In genomic region chr2:73233154-73233931, GRCh38 we compare ENCODE assay signal across 1 cellular context.
TF ChIP-seq lines count a peak whose summit lies in the region.

Gene PRADC1, minus strand, starts transcription at chr2:73233239. Its CDS starts 79 bp downstream, at chr2:73233160.

TF ChIP-seq in HepG2, 621 proteins besides CTCF, POLR2A, EP300 and RAD21 (continued from another document and continues in another):
- TF ChIP-seq HOMEZ (CRISPR knock-in tag; IDR thresholded peaks at IDR 0.05; ENCODE audit: low read depth) = peak; percentile 50; the same call in 1 of the 2 replicates
- peak; percentile 66 for TF ChIP-seq MEIS2 (CRISPR knock-in tag; IDR thresholded peaks at IDR 0.05)
- peak; percentile 96 for TF ChIP-seq ZNF772 (CRISPR knock-in tag; IDR thresholded peaks at IDR 0.05)
- TF ChIP-seq FUBP1 (CRISPR knock-in tag; IDR thresholded peaks at IDR 0.05; ENCODE audit: borderline replicate concordance) = 0 out of 2 replicates have a peak, but pooled peaks have one; percentile 10
- peak; percentile 59; the same call in 1 of the 2 replicates for TF ChIP-seq ZNF160 (CRISPR knock-in tag; IDR thresholded peaks at IDR 0.05)
- TF ChIP-seq ZNF292 (CRISPR knock-in tag; IDR thresholded peaks at IDR 0.05; ENCODE audit: borderline replicate concordance, low read depth) = no peak
- no peak for TF ChIP-seq NCOA1 (CRISPR knock-in tag; IDR thresholded peaks at IDR 0.05)
- peak; percentile 15; the same call in 1 of the 2 replicates for TF ChIP-seq TARDBP (CRISPR knock-in tag; IDR thresholded peaks at IDR 0.05)
- peak; percentile 56 for TF ChIP-seq ZFX (CRISPR knock-in tag; IDR thresholded peaks at IDR 0.05; ENCODE audit: low read depth)
- peak; percentile 97 for TF ChIP-seq NFYB (CRISPR knock-in tag; IDR thresholded peaks at IDR 0.05)
- no peak; the same call in 1 of the 2 replicates for TF ChIP-seq SMAD3 (CRISPR knock-in tag; IDR thresholded peaks at IDR 0.05)
- TF ChIP-seq SALL1 (CRISPR knock-in tag; IDR thresholded peaks at IDR 0.05) = peak; percentile 60
- TF ChIP-seq SIX1 (CRISPR knock-in tag; IDR thresholded peaks at IDR 0.05; ENCODE audit: borderline replicate concordance) = no peak
- peak; percentile 72 for TF ChIP-seq ZNF781 (CRISPR knock-in tag; IDR thresholded peaks at IDR 0.05; ENCODE audit: borderline replicate concordance, not compliant biosample characterization)
- TF ChIP-seq PHF5A (CRISPR knock-in tag; IDR thresholded peaks at IDR 0.05; ENCODE audit: low read depth, unreplicated experiment) = peak; percentile 48
- no peak for TF ChIP-seq TEF (CRISPR knock-in tag; IDR thresholded peaks at IDR 0.05)
- peak; percentile 87 for TF ChIP-seq ZNF574 (CRISPR knock-in tag; IDR thresholded peaks at IDR 0.05)
- peak; percentile 30 for TF ChIP-seq SKI (IDR thresholded peaks at IDR 0.05; ENCODE audit: partially characterized antibody)
- no peak for TF ChIP-seq KDM5A (IDR thresholded peaks at IDR 0.05; ENCODE audit: borderline replicate concordance, low read length)
- TF ChIP-seq GMEB2 (CRISPR knock-in tag; IDR thresholded peaks at IDR 0.05; ENCODE audit: low read depth) = no peak
- no peak; the same call in 1 of the 2 replicates for TF ChIP-seq ZBTB38 (CRISPR knock-in tag; IDR thresholded peaks at IDR 0.05)
- TF ChIP-seq MIER3 (CRISPR knock-in tag; IDR thresholded peaks at IDR 0.05; ENCODE audit: borderline replicate concordance) = peak; percentile 56; the same call in 1 of the 2 replicates
- TF ChIP-seq MEF2D (CRISPR knock-in tag; IDR thresholded peaks at IDR 0.05) = no peak; the same call in 1 of the 2 replicates
- TF ChIP-seq ZFP41 (CRISPR knock-in tag; IDR thresholded peaks at IDR 0.05; ENCODE audit: borderline replicate concordance) = 0 out of 2 replicates have a peak, but pooled peaks have one; percentile 13
- TF ChIP-seq ZC3H13 (CRISPR knock-in tag; IDR thresholded peaks at IDR 0.05) = peak; percentile 69; the same call in 1 of the 2 replicates
- peak; percentile 47 for TF ChIP-seq ZNF770 (CRISPR knock-in tag; IDR thresholded peaks at IDR 0.05)
- TF ChIP-seq ATF5 (CRISPR knock-in tag; IDR thresholded peaks at IDR 0.05; ENCODE audit: low read depth) = peak; percentile 44; the same call in 1 of the 2 replicates
- peak; percentile 89 for TF ChIP-seq DRAP1 (CRISPR knock-in tag; IDR thresholded peaks at IDR 0.05)
- no peak for TF ChIP-seq ZNF703 (CRISPR knock-in tag; IDR thresholded peaks at IDR 0.05; ENCODE audit: borderline replicate concordance)
- TF ChIP-seq ZNF747 (CRISPR knock-in tag; IDR thresholded peaks at IDR 0.05; ENCODE audit: borderline replicate concordance) = peak; percentile 83
- no peak for TF ChIP-seq SMYD3 (CRISPR knock-in tag; IDR thresholded peaks at IDR 0.05)
- peak; percentile 96 for TF ChIP-seq ZNF790 (CRISPR knock-in tag; IDR thresholded peaks at IDR 0.05; ENCODE audit: borderline replicate concordance)
- peak; percentile 81; the same call in 1 of the 2 replicates for TF ChIP-seq ZBTB49 (CRISPR knock-in tag; IDR thresholded peaks at IDR 0.05; ENCODE audit: borderline replicate concordance)
- 0 out of 2 replicates have a peak, but pooled peaks have one; percentile 34 for TF ChIP-seq NFKBIZ (CRISPR knock-in tag; IDR thresholded peaks at IDR 0.05)
- no peak for TF ChIP-seq SKIL (CRISPR knock-in tag; IDR thresholded peaks at IDR 0.05; ENCODE audit: borderline replicate concordance)
- TF ChIP-seq ZHX1 (CRISPR knock-in tag; IDR thresholded peaks at IDR 0.05; ENCODE audit: low read depth) = peak; percentile 87
- TF ChIP-seq STAT5B (CRISPR knock-in tag; IDR thresholded peaks at IDR 0.05) = 0 out of 2 replicates have a peak, but pooled peaks have one; percentile 33
